17 cellular contexts compared by ENCODE assay signal in the genomic region with DNA sequence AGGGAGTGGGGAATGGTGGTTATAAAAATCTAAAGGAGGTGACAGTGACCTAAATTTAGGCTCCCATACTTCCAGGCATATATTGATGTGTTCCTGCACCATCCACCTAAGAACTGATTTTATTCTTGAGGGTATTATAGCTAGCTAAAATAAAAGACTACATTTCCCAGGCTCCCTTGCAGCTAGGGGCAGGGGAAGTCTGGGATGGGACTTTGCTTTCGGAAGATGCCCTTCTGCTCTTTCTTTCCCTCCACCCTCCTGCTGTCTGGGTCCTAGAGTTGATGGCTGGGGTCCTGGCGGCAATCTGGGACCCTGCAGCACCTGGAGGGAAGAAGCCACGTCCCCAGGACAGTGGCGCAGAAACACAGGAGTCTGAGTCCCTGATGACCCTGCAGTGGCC.
"Had no signal": no experiment of that assay in that cellular context is flagged by ENCODE, and none has a peak within 500 bp of the region (broad histone marks: within the 10 kb centered on the region; RNA-seq: fewer than 3 reads in every experiment).

No MANE protein-coding gene starts in this region.

- DNase-seq: activated CD4-positive, alpha-beta T cell treated with anti-CD3 and anti-CD28 coated beads, Interleukin-2, amount 50 U/mL, for 4 hours; activated effector memory CD4-positive, alpha-beta T cell treated with anti-CD3 and anti-CD28 coated beads, Interleukin-2, amount 50 U/mL, for 16 hours; activated T-cell treated with anti-CD3 and anti-CD28 coated beads, Interleukin-2, amount 50 U/mL, for 4 hours; amniotic stem cell; body of pancreas; effector memory CD8-positive, alpha-beta T cell; glutamatergic neuron; sigmoid colon; stimulated activated CD4-positive, alpha-beta T cell treated with anti-CD3 and anti-CD28 coated beads, Interleukin-12 subunit alpha, Interleukin-12 subunit beta, amount 100 ng/mL, for 4 hours; stimulated activated naive CD4-positive, alpha-beta T cell treated with Interleukin-2 at 50 U/mL for 16 hours; upper lobe of right lung had no signal

- ATAC-seq: activated CD4-positive, CD25-positive, alpha-beta regulatory T cell treated with anti-CD3 and anti-CD28 coated beads, Interleukin-2, amount 50 U/mL, for 24 hours; activated naive CD4-positive, alpha-beta T cell treated with anti-CD3 and anti-CD28 coated beads, Interleukin-2, amount 50 U/mL, for 72 hours; activated T-cell treated with anti-CD3 and anti-CD28 coated beads, Interleukin-2, amount 50 U/mL, for 4 hours; body of pancreas; effector memory CD8-positive, alpha-beta T cell; left lobe of liver; upper lobe of right lung had no signal

- H3K4me1 ChIP-seq: body of pancreas, sigmoid colon, upper lobe of right lung had no signal

- H3K27ac ChIP-seq: body of pancreas, epithelial cell of prostate, psoas muscle, sigmoid colon, upper lobe of right lung had no signal

- H3K27me3 ChIP-seq: body of pancreas, sigmoid colon, upper lobe of right lung had no signal

- H3K9me3 ChIP-seq: body of pancreas, psoas muscle, sigmoid colon, upper lobe of right lung had no signal

- H3K36me3 ChIP-seq: sigmoid colon, upper lobe of right lung had no signal

- FAIRE-seq: islet of Langerhans had no signal

- H3K4me3 ChIP-seq: body of pancreas, psoas muscle, sigmoid colon, upper lobe of right lung had no signal
